Comparison of ENCODE assay signal across 11 cellular contexts in the genomic region with DNA sequence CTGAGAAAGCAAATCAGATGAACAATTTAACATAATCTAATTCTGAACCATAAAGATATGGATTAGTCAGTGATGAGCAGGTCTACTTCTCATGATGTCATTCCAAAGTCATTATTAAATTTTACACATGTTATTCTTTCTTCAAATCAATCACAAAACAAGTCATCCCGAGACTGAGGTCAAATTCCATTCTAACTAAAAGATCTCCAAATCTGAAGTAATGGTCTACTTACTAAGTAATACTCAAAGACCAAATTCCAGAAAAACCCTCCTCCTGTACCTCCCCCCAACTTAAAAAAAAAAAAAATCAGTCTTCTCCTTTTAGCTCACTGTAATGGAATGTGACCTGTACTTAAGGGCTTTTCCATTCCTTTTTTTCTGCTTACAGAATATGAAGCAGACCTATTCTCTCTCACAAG. TPM values are rescaled to one million over a fixed set of nuclear protein-coding genes. Genes with fewer than 3 reads are reported as not detected.
DNase-seq lines count a peak whose midpoint lies in the region; ATAC-seq and TF ChIP-seq lines count a peak whose summit lies in the region.
"Had no signal": no experiment of that assay in that cellular context is flagged by ENCODE, and none has a peak within 500 bp of the region (broad histone marks: within the 10 kb centered on the region; RNA-seq: fewer than 3 reads in every experiment).

No MANE protein-coding gene starts in this region.

- DNase-seq in heart right ventricle = no peak
- DNase-seq in cardiac septum (ENCODE audit: low spot score) = no peak
- peak; percentile 69 for DNase-seq in astrocyte of the hippocampus (ENCODE audit: low read depth, low spot score)
- peak; percentile 72 for DNase-seq in kidney epithelial cell (ENCODE audit: low read depth)
- no peak for DNase-seq in uterus
- DNase-seq in DMS79 (lab: John Stamatoyannopoulos, UW) = no peak
- DNase-seq in OCI-M1 (lab: John Stamatoyannopoulos, UW) = no peak
- DNase-seq: AML-193; stimulated activated CD4-positive, alpha-beta T cell treated with anti-CD3 and anti-CD28 coated beads, Interleukin-4, amount 100 ng/mL, for 1 hour had no signal

- H3K9me3 ChIP-seq in heart right ventricle (no peaks in the 10 kb centered on the region), uterus (no peaks in the 10 kb centered on the region)

- H3K4me1 ChIP-seq in heart right ventricle = peaks cover 2 to 84% (median 77%) of the 10 kb centered on the region in 9 donors
- peaks cover 0 to 18% of the 10 kb centered on the region in 2 donors for H3K4me1 ChIP-seq in uterus

- H3K27ac ChIP-seq in heart right ventricle (peak overlapping the region in 6 of 10 donors; percentile 38 to 88 (median 78)), uterus (peak overlapping the region; percentile 68 to 75)
- H3K27ac ChIP-seq: VCaP had no signal

- no peaks in the 10 kb centered on the region for H3K27me3 ChIP-seq in heart right ventricle
- no peaks in the 10 kb centered on the region for H3K27me3 ChIP-seq in kidney epithelial cell (ENCODE audit: control insufficient read depth, insufficient read depth, low read length)
- no peaks in the 10 kb centered on the region for H3K27me3 ChIP-seq in uterus

- WGBS in heart right ventricle, 2 donors = 54 to 64% methylated on average over 1 of the region's 1 CpG

- ATAC-seq in heart right ventricle (no peak), GM18870 (IDR thresholded peaks at IDR 0.05; ENCODE audit: unreplicated experiment) (no peak)

- no peak overlapping the region for H3K4me3 ChIP-seq in heart right ventricle
- H3K4me3 ChIP-seq in kidney epithelial cell (ENCODE audit: low read depth, low read length) = no peak overlapping the region
- no peak overlapping the region for H3K4me3 ChIP-seq in uterus

- no peak for TF ChIP-seq POLR2A in uterus (IDR thresholded peaks at IDR 0.05)

- TF ChIP-seq CTCF in heart right ventricle (IDR thresholded peaks at IDR 0.05) (no peak), kidney epithelial cell (IDR thresholded peaks at IDR 0.05; ENCODE audit: insufficient read depth, low read length, poor library complexity, severe bottlenecking) (no peak), uterus (IDR thresholded peaks at IDR 0.05) (no peak)

- intact Hi-C loops in heart right ventricle (cut with DNase I) = loop anchor here in 6 of 10 donors (5.0 to 10.0 kb wide), 6 partner anchors 36 to 49 kb away; a partner anchor contains a TSS
- intact Hi-C loops in cardiac septum (cut with DNase I) = no loop called here
- intact Hi-C loops in uterus (cut with DNase I; ENCODE audit: low total_unique reads) = no loop called here

- H3K36me3 ChIP-seq in heart right ventricle (peaks cover 0 to 26% (median 12%) of the 10 kb centered on the region in 9 donors), kidney epithelial cell (ENCODE audit: control insufficient read depth, insufficient read depth, low read length) (peaks cover 1% of the 10 kb centered on the region), uterus (no peaks in the 10 kb centered on the region)

RNA-seq across cellular contexts. Expression of a gene that starts 4.7 kb away (rescaled TPM):
- total RNA-seq in heart right ventricle (10 to 100 TPM; 56.8 to 94.0 (median 77.0) TPM), cardiac septum (71.7 TPM), kidney epithelial cell (124 and 166 TPM in 2 replicates), uterus (100 to 1,000 TPM in 1 of 4 donors, 10 to 100 TPM in 3; 42.7 to 102 (median 70.9) TPM)
- polyA plus RNA-seq in heart right ventricle = 100 to 1,000 TPM in 1 of 2 donors, 10 to 100 TPM in 1; 95.1 to 100 TPM

RNA-seq across cellular contexts. Expression of a gene that starts 48.2 kb away (rescaled TPM):
- total RNA-seq in heart right ventricle (100 to 1,000 TPM in 2 of 10 donors, 10 to 100 TPM in 8; 18.5 to 121 (median 33.3) TPM), cardiac septum (73.9 TPM), kidney epithelial cell (25.1 and 31.6 TPM in 2 replicates), uterus (10 to 100 TPM in 2 of 4 donors, 1 to 10 TPM in 1, under 1 TPM in 1; 0.77 to 24.4 (median 8.4) TPM)
- polyA plus RNA-seq in heart right ventricle = 10 to 100 TPM; 14.6 to 33.5 TPM

Comparison
In these comparisons a context has a peak if more than half of its experiments do, and no peak if none do; other contexts are left out.
1. intact Hi-C loops: an anchor here in heart right ventricle (5.0 to 10.0 kb wide); none called in cardiac septum and uterus.
2. DNase-seq: peak in astrocyte of the hippocampus (single experiment) and kidney epithelial cell (single experiment); none in heart right ventricle (0 of 2), cardiac septum (single experiment), uterus (0 of 2), DMS79 (single experiment) and OCI-M1 (single experiment).